15 cellular contexts compared by ENCODE assay signal in the genomic region with DNA sequence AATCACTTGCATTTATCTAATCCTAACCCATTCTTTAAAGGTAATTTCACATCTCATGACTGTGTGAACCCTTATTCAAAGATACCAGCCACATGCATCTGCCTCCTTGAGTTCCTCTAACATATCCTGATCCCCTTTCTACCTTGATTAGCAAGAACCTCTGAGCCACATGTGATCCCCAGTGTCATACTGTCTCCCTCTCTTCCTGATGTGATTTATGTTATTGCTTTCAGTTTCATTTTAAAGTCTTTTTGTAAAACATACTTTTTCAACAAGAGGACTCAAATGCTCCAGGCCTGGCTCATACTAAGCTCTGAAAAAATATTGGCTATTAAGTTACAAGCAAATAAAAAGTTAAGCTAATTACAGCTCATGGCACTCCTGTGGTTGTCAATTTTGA.
DNase-seq lines count a peak whose midpoint lies in the region; ATAC-seq, FAIRE-seq and TF ChIP-seq lines count a peak whose summit lies in the region.
"Had no signal": no experiment of that assay in that cellular context is flagged by ENCODE, and none has a peak within 500 bp of the region (broad histone marks: within the 10 kb centered on the region; RNA-seq: fewer than 3 reads in every experiment).

No MANE protein-coding gene starts in this region.

- intact Hi-C loops in activated CD4-positive, alpha-beta T cell treated with anti-CD3 and anti-CD28 coated beads, Interleukin-2, amount 10 ng/mL, durations not matched to agents 24 days and 14 days (cut with micrococcal nuclease) = no loop called here
- intact Hi-C loops in GM12878 (cut with micrococcal nuclease; ENCODE audit: unreplicated experiment) = loop anchor here (5.0 kb wide), 1 partner anchor 293 kb away; no protein-coding TSS in a partner anchor

- H3K9me3 Mint-ChIP-seq in activated CD4-positive, alpha-beta T cell treated with anti-CD3 and anti-CD28 coated beads, Interleukin-2, amount 10 ng/mL, durations not matched to agents 24 days and 14 days = peaks cover 8% of the 10 kb centered on the region
- H3K9me3 Mint-ChIP-seq in naive thymus-derived CD8-positive, alpha-beta T cell = peaks cover 0 to 3% (median 2%) of the 10 kb centered on the region in 9 donors
- H3K9me3 Mint-ChIP-seq: dendritic cell treated with granulocyte-macrophage colony-stimulating factor and Interleukin-4, amounts not matched to agents 40 ng/mL and 50 ng/mL, for 4 days had no signal

- H3K4me1 ChIP-seq in HEK293 (ENCODE audit: control insufficient read depth, insufficient read depth, low read length) = peaks cover 27% of the 10 kb centered on the region
- no peaks in the 10 kb centered on the region for H3K4me1 ChIP-seq in GM12878 (ENCODE audit: control insufficient read depth, insufficient read depth, low read length)
- H3K4me1 ChIP-seq: gastroesophageal sphincter had no signal

- no peak for TF ChIP-seq EP300 in GM12878 (IDR thresholded peaks at IDR 0.05; ENCODE audit: borderline replicate concordance in 1 of 2, control insufficient read depth in 1 of 2, low read depth in 2 of 2, low read length in 2 of 2)

- CTCF ChIA-PET in HEK293 (lab: Yijun Ruan, JAX) = interaction anchor here (0.6 to 6.3 kb wide), 7 partner anchors 10 to 223 kb away, joined by 3 to 51 read pairs (median 5); no protein-coding TSS in a partner anchor
- CTCF ChIA-PET in GM12878 (lab: Yijun Ruan, JAX) = interaction anchor here (0.6 to 6.0 kb wide), 10 partner anchors 10 to 282 kb away, joined by 3 to 54 read pairs (median 3); no protein-coding TSS in a partner anchor

- H3K79me2 ChIP-seq in GM12878 (ENCODE audit: control insufficient read depth, insufficient read depth, low read length) = no peaks in the 10 kb centered on the region

- no peaks in the 10 kb centered on the region for H4K20me1 ChIP-seq in GM12878 (ENCODE audit: control insufficient read depth, insufficient read depth)

- no peak for TF ChIP-seq POLR2A in GM12878 (IDR thresholded peaks at IDR 0.05; ENCODE audit: low read depth, low read length)

- H3K27ac ChIP-seq in HEK293 (ENCODE audit: extremely low read depth, low read depth, low read length) (peak overlapping the region; percentile 31; the same call in 1 of the 2 replicates), GM12878 (ENCODE audit: control insufficient read depth, insufficient read depth) (no peak overlapping the region)
- H3K27ac ChIP-seq: gastroesophageal sphincter had no signal

- RAD21 ChIA-PET in GM12878 (lab: Charles Lee; ENCODE audit: unreplicated experiment) = interaction anchor here (0.6 to 4.0 kb wide), 8 partner anchors 10 to 285 kb away, joined by 3 to 18 read pairs (median 3); no protein-coding TSS in a partner anchor

- no peak for TF ChIP-seq RAD21 in GM12878 (IDR thresholded peaks at IDR 0.05; ENCODE audit: insufficient read depth, low read depth, low read length)

- peaks cover 3% of the 10 kb centered on the region for H3K36me3 Mint-ChIP-seq in activated CD4-positive, alpha-beta T cell treated with anti-CD3 and anti-CD28 coated beads, Interleukin-2, amount 10 ng/mL, durations not matched to agents 24 days and 14 days (ENCODE audit: low read depth)
- no peaks in the 10 kb centered on the region for H3K36me3 Mint-ChIP-seq in naive thymus-derived CD8-positive, alpha-beta T cell

- no peak overlapping the region for H3K4me3 Mint-ChIP-seq in activated CD4-positive, alpha-beta T cell treated with anti-CD3 and anti-CD28 coated beads, Interleukin-2, amount 10 ng/mL, durations not matched to agents 24 days and 14 days
- H3K4me3 Mint-ChIP-seq in naive thymus-derived CD8-positive, alpha-beta T cell = peak overlapping the region in 8 of 10 donors; percentile 34 to 59 (median 47)
- H3K4me3 Mint-ChIP-seq: dendritic cell treated with granulocyte-macrophage colony-stimulating factor and Interleukin-4, amounts not matched to agents 40 ng/mL and 50 ng/mL, for 4 days; neural crest cell had no signal

- BruUV-seq in GM12878 (replicated peaks; lab: Mats Ljungman, UMichigan) = no TSS peak

- H3K4me3 ChIP-seq in HEK293 (ENCODE audit: low read depth, low read length) (no peak overlapping the region), GM12878 (no peak overlapping the region)
- H3K4me3 ChIP-seq: gastroesophageal sphincter had no signal

- DNase-seq in activated CD4-positive, alpha-beta T cell treated with anti-CD3 and anti-CD28 coated beads, Interleukin-2, amount 10 ng/mL, durations not matched to agents 24 days and 14 days = no peak
- DNase-seq in activated CD4-positive, alpha-beta T cell treated with anti-CD3 and anti-CD28 coated beads, Interleukin-2, amount 50 U/mL, for 1 hour = no peak
- no peak for DNase-seq in GM12878 (ENCODE audit: low read depth, low spot score)
- DNase-seq in naive thymus-derived CD8-positive, alpha-beta T cell = no peak
- no peak for DNase-seq in NCI-H2227 treated with DMSO at 0.1 percent for 48 hours (lab: John Stamatoyannopoulos, UW)
- DNase-seq in KBM-7 = no peak
- no peak for DNase-seq in stimulated activated CD4-positive, alpha-beta T cell treated with anti-CD3 and anti-CD28 coated beads, Interleukin-15, amount 100 ng/mL, for 24 hours
- DNase-seq: activated gamma-delta T cell, islet precursor cell, Karpas-422, NCI-H1930 had no signal

- no peaks in the 10 kb centered on the region for H3K27me3 ChIP-seq in GM12878 (replicated peaks in 1 of 2; ENCODE audit: control insufficient read depth in 2 of 2, insufficient read depth in 2 of 2, low read length in 1 of 2)
- H3K27me3 ChIP-seq: gastroesophageal sphincter had no signal

- POLR2A ChIA-PET in HEK293 (lab: Yijun Ruan, JAX) (interaction anchor here (0.5 to 2.6 kb wide), 3 partner anchors 18 to 100 kb away, joined by 3 to 5 read pairs (median 3); no protein-coding TSS in a partner anchor), GM12878 (lab: Charles Lee) (interaction anchor here (0.6 to 1.4 kb wide), 2 partner anchors 12 to 207 kb away, joined by 3 read pairs; no protein-coding TSS in a partner anchor)
- POLR2A ChIA-PET in naive thymus-derived CD8-positive, alpha-beta T cell (lab: Charles Lee) = no interaction called here

- peak overlapping the region; percentile 29 for H2AFZ ChIP-seq in GM12878 (ENCODE audit: control insufficient read depth, low read depth, low read length)

- no peak overlapping the region for H3K4me2 ChIP-seq in GM12878 (ENCODE audit: control insufficient read depth, insufficient read depth)

- peak; percentile 71 for ATAC-seq in GM12878
- peak in 1 of 2 donors; percentile 32 for ATAC-seq in naive thymus-derived CD8-positive, alpha-beta T cell
- ATAC-seq: gastroesophageal sphincter had no signal

- SMC1A ChIA-PET in GM12878 (lab: Charles Lee; ENCODE audit: uncharacterized antibody, unreplicated experiment) = interaction anchor here (0.6 to 4.2 kb wide), 12 partner anchors 8 to 722 kb away, joined by 3 to 36 read pairs (median 4); no protein-coding TSS in a partner anchor

- no peaks in the 10 kb centered on the region for H3K9me3 ChIP-seq in HEK293 (ENCODE audit: control insufficient read depth, insufficient read depth, low read depth, low read length)
- no peaks in the 10 kb centered on the region for H3K9me3 ChIP-seq in GM12878 (replicated peaks; ENCODE audit: control insufficient read depth, insufficient read depth, low read length)

- no peaks in the 10 kb centered on the region for H3K27me3 Mint-ChIP-seq in activated CD4-positive, alpha-beta T cell treated with anti-CD3 and anti-CD28 coated beads, Interleukin-2, amount 10 ng/mL, durations not matched to agents 24 days and 14 days
- peaks cover 1 to 8% (median 2%) of the 10 kb centered on the region in 5 donors for H3K27me3 Mint-ChIP-seq in naive thymus-derived CD8-positive, alpha-beta T cell

- TF ChIP-seq CTCF in HEK293 (tag by site-specific recombination; IDR thresholded peaks at IDR 0.05) (no peak), GM12878 (IDR thresholded peaks at IDR 0.05 in 2 of 3, conservative IDR thresholded peaks at IDR 0.05 in 1 of 3; ENCODE audit: control insufficient read depth in 2 of 3, extremely low read depth in 1 of 3, insufficient read depth in 1 of 3, low read depth in 3 of 3, low read length in 3 of 3) (no peak)

- H3K4me1 Mint-ChIP-seq in activated CD4-positive, alpha-beta T cell treated with anti-CD3 and anti-CD28 coated beads, Interleukin-2, amount 10 ng/mL, durations not matched to agents 24 days and 14 days = peaks cover 14% of the 10 kb centered on the region
- H3K4me1 Mint-ChIP-seq in naive thymus-derived CD8-positive, alpha-beta T cell = peaks cover 9 to 19% (median 13%) of the 10 kb centered on the region in 4 donors

- H3K36me3 ChIP-seq in HEK293 (ENCODE audit: control insufficient read depth in 2 of 2, insufficient read depth in 1 of 2, low read length in 2 of 2) (no peaks in the 10 kb centered on the region), GM12878 (ENCODE audit: control insufficient read depth in 2 of 2, insufficient read depth in 2 of 2, low read length in 1 of 2) (no peaks in the 10 kb centered on the region; a peak in 2 of 4 replicates)
- H3K36me3 ChIP-seq: gastroesophageal sphincter had no signal

- no peak overlapping the region for H3K9ac ChIP-seq in GM12878 (ENCODE audit: control insufficient read depth, insufficient read depth, low read length)

- peak; percentile 44 for FAIRE-seq in GM12878 (lab: Jason Lieb, UNC)

- in situ Hi-C loops in GM12878 (cut with MboI) = no loop called here
- in situ Hi-C loops in KBM-7 (cut with MboI; ENCODE audit: low pct_unique_long_range_greater_than_20kb, low sequenced_read_pairs) = loop anchor here (25.0 kb wide), 1 partner anchor 698 kb away; no protein-coding TSS in a partner anchor

- peak overlapping the region; percentile 2 for H3K27ac Mint-ChIP-seq in activated CD4-positive, alpha-beta T cell treated with anti-CD3 and anti-CD28 coated beads, Interleukin-2, amount 10 ng/mL, durations not matched to agents 24 days and 14 days
- peak overlapping the region in 5 of 10 donors; percentile 7 to 67 (median 38) for H3K27ac Mint-ChIP-seq in naive thymus-derived CD8-positive, alpha-beta T cell
- H3K27ac Mint-ChIP-seq: dendritic cell treated with granulocyte-macrophage colony-stimulating factor and Interleukin-4, amounts not matched to agents 40 ng/mL and 50 ng/mL, for 4 days had no signal

TF ChIP-seq in HEK293, 187 proteins besides CTCF, POLR2A, EP300 and RAD21 (continues in another document):
- TF ChIP-seq ZBTB20 (tag by site-specific recombination; IDR thresholded peaks at IDR 0.05) = no peak
- no peak for TF ChIP-seq ZNF791 (tag by site-specific recombination; IDR thresholded peaks at IDR 0.05)
- no peak for TF ChIP-seq ZNF776 (tag by site-specific recombination; IDR thresholded peaks at IDR 0.05; ENCODE audit: borderline replicate concordance)
- no peak for TF ChIP-seq ZNF214 (tag by site-specific recombination; IDR thresholded peaks at IDR 0.05; ENCODE audit: borderline replicate concordance)
- TF ChIP-seq YY2 (tag by site-specific recombination; IDR thresholded peaks at IDR 0.05) = no peak

TF ChIP-seq in GM12878, 131 proteins besides CTCF, POLR2A, EP300 and RAD21 (continues in another document):
- peak; percentile 41; the same call in 1 of the 2 replicates for TF ChIP-seq RAD51 (IDR thresholded peaks at IDR 0.05)
